ENCODE assay signal across 8 cellular contexts in the genomic region with DNA sequence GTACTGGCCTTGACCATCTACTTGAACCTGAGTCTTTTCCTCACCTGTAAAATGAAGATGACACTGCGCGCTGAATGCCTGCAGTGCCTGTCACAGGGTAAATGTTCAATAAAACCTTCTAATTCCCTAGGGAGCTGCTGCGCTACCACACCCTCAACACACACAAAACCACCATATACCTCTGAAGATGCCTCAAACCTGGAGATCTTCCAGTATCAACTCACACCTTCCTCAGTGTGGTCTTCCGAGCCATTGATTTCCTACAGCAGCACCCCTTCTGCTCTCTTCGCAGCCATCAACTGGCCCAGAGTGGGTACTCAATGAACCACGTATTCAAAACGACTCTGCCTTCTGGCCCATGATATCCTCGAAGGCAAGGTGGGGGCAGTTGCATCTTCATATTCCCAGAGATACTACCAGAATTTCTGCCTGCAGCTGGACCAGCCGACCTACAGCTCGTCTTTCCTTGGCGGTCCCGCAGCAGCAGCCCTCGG. TPM values are rescaled to one million over a fixed set of nuclear protein-coding genes. Genes with fewer than 3 reads are reported as not detected.
DNase-seq lines count a peak whose midpoint lies in the region; ATAC-seq and TF ChIP-seq lines count a peak whose summit lies in the region.

No MANE protein-coding gene starts in this region.

- H3K27ac ChIP-seq in ACC112 (ENCODE audit: low read depth, low read length) (peak overlapping the region; percentile 79), hepatocyte (peak overlapping the region; percentile 85)

- H3K4me1 ChIP-seq in ACC112 (ENCODE audit: control insufficient read depth, insufficient read depth, low read length, unreplicated experiment), result peaks cover 37% of the 10 kb centered on the region
- peaks cover 13% of the 10 kb centered on the region for H3K4me1 ChIP-seq in hepatocyte (ENCODE audit: insufficient read depth)

- peak overlapping the region; percentile 100 for H3K4me3 ChIP-seq in ACC112 (ENCODE audit: low read depth, low read length)
- peak overlapping the region; percentile 58 for H3K4me3 ChIP-seq in hepatocyte

- WGBS in hepatocyte (ENCODE audit: low lambda C conversion rate, missing lambda C conversion rate), result 8% methylated on average over 13 of the region's 13 CpGs

- intact Hi-C loops in activated CD4-positive, alpha-beta memory T cell treated with anti-CD3 and anti-CD28 coated beads for 36 hours (cut with micrococcal nuclease), result loop anchor here (1.0 to 2.0 kb wide), 5 partner anchors 28 to 284 kb away; a partner anchor contains a TSS

- H3K4me3 Mint-ChIP-seq in activated CD4-positive, alpha-beta memory T cell treated with anti-CD3 and anti-CD28 coated beads for 36 hours, result peak overlapping the region; percentile 93
- peak overlapping the region; percentile 95 for H3K4me3 Mint-ChIP-seq in stimulated activated naive CD8-positive, alpha-beta T cell treated with anti-CD3 and anti-CD28 coated beads, Interleukin-15, amount 100 ng/mL, for 72 hours

- TF ChIP-seq CTCF in hepatocyte (IDR thresholded peaks at IDR 0.05; ENCODE audit: poor library complexity), result no peak

- no peaks in the 10 kb centered on the region for H3K9me2 ChIP-seq in hepatocyte (replicated peaks; ENCODE audit: insufficient read depth)

- no peaks in the 10 kb centered on the region for H3K9me3 Mint-ChIP-seq in activated CD4-positive, alpha-beta memory T cell treated with anti-CD3 and anti-CD28 coated beads for 36 hours
- no peaks in the 10 kb centered on the region for H3K9me3 Mint-ChIP-seq in stimulated activated naive CD8-positive, alpha-beta T cell treated with anti-CD3 and anti-CD28 coated beads, Interleukin-15, amount 100 ng/mL, for 72 hours

- H2AFZ ChIP-seq in ACC112 (ENCODE audit: low read length, unreplicated experiment) (no peak overlapping the region), hepatocyte (peak overlapping the region; percentile 14)

- CTCF ChIA-PET in activated CD4-positive, alpha-beta memory T cell treated with anti-CD3 and anti-CD28 coated beads for 36 hours (lab: Charles Lee), result interaction anchor here (0.7 to 3.6 kb wide), 10 partner anchors 8 to 356 kb away, joined by 3 to 42 read pairs (median 10); a partner anchor contains a TSS

- peaks cover 54% of the 10 kb centered on the region for H3K36me3 Mint-ChIP-seq in activated CD4-positive, alpha-beta memory T cell treated with anti-CD3 and anti-CD28 coated beads for 36 hours

- H4K20me1 ChIP-seq in hepatocyte (ENCODE audit: insufficient read depth, poor library complexity, severe bottlenecking), result peaks cover 49% of the 10 kb centered on the region

- H3K27me3 ChIP-seq in ACC112 (ENCODE audit: insufficient read depth, low read length) (no peaks in the 10 kb centered on the region), hepatocyte (no peaks in the 10 kb centered on the region)

- H3K4me2 ChIP-seq in hepatocyte, result peak overlapping the region; percentile 67

- H3K9me3 ChIP-seq in hepatocyte (ENCODE audit: low read depth), result no peaks in the 10 kb centered on the region

- POLR2A ChIA-PET in activated CD4-positive, alpha-beta memory T cell treated with anti-CD3 and anti-CD28 coated beads for 36 hours (lab: Charles Lee), result interaction anchor here (0.9 to 2.5 kb wide), 4 partner anchors 8 to 176 kb away, joined by 3 to 13 read pairs (median 9); a partner anchor contains a TSS

- peak overlapping the region; percentile 98 for H3K27ac Mint-ChIP-seq in activated CD4-positive, alpha-beta memory T cell treated with anti-CD3 and anti-CD28 coated beads for 36 hours
- H3K27ac Mint-ChIP-seq in stimulated activated naive CD8-positive, alpha-beta T cell treated with anti-CD3 and anti-CD28 coated beads, Interleukin-15, amount 100 ng/mL, for 72 hours, result peak overlapping the region; percentile 100

- H3K36me3 ChIP-seq in ACC112 (ENCODE audit: insufficient read depth, low read length) (peaks cover 53% of the 10 kb centered on the region), hepatocyte (replicated peaks; ENCODE audit: insufficient read depth, low read depth) (peaks cover 5% of the 10 kb centered on the region)

- H3K79me2 ChIP-seq in ACC112 (ENCODE audit: control insufficient read depth, insufficient read depth, low read length, unreplicated experiment) (peaks cover 57% of the 10 kb centered on the region), hepatocyte (peaks cover 42% of the 10 kb centered on the region)

- H3K4me1 Mint-ChIP-seq in activated CD4-positive, alpha-beta memory T cell treated with anti-CD3 and anti-CD28 coated beads for 36 hours (ENCODE audit: low read depth), result peaks cover 45% of the 10 kb centered on the region
- peaks cover 60% of the 10 kb centered on the region for H3K4me1 Mint-ChIP-seq in stimulated activated naive CD8-positive, alpha-beta T cell treated with anti-CD3 and anti-CD28 coated beads, Interleukin-15, amount 100 ng/mL, for 72 hours

- no peak for DNase-seq in activated CD4-positive, alpha-beta memory T cell treated with anti-CD3 and anti-CD28 coated beads for 36 hours
- no peak for DNase-seq in hepatocyte (ENCODE audit: low spot score)
- DNase-seq in stimulated activated naive CD8-positive, alpha-beta T cell treated with anti-CD3 and anti-CD28 coated beads, Interleukin-15, amount 100 ng/mL, for 72 hours, result no peak
- no peak for DNase-seq in amniotic stem cell (lab: John Stamatoyannopoulos, UW)
- DNase-seq in stimulated activated CD4-positive, alpha-beta T cell treated with anti-CD3 and anti-CD28 coated beads, Interleukin-4, amount 100 ng/mL, for 1 hour, result no peak

- ATAC-seq in GM21717 (IDR thresholded peaks at IDR 0.05; ENCODE audit: unreplicated experiment) (peak; percentile 3), GM18517 (IDR thresholded peaks at IDR 0.05; ENCODE audit: unreplicated experiment) (no peak)
- ATAC-seq in stimulated activated naive CD8-positive, alpha-beta T cell treated with anti-CD3 and anti-CD28 coated beads, Interleukin-15, amount 100 ng/mL, for 72 hours, result no peak

- no peaks in the 10 kb centered on the region for H3K27me3 Mint-ChIP-seq in activated CD4-positive, alpha-beta memory T cell treated with anti-CD3 and anti-CD28 coated beads for 36 hours
- no peaks in the 10 kb centered on the region for H3K27me3 Mint-ChIP-seq in stimulated activated naive CD8-positive, alpha-beta T cell treated with anti-CD3 and anti-CD28 coated beads, Interleukin-15, amount 100 ng/mL, for 72 hours

RNA-seq across cellular contexts. Expression of a gene that starts 0.7 kb away (rescaled TPM):
- 1,000 to 10,000 TPM; 2,505 to 2,560 TPM for total RNA-seq in activated CD4-positive, alpha-beta memory T cell treated with anti-CD3 and anti-CD28 coated beads for 36 hours
- total RNA-seq in hepatocyte, result 897 TPM in 2 replicates
- 666 and 751 TPM in 2 replicates for polyA plus RNA-seq in hepatocyte

RNA-seq across cellular contexts. Expression of a gene that starts 44.2 kb away (rescaled TPM):
- 1 to 10 TPM; 1.2 to 1.6 TPM for total RNA-seq in activated CD4-positive, alpha-beta memory T cell treated with anti-CD3 and anti-CD28 coated beads for 36 hours
- 3.3 and 5.0 TPM in 2 replicates for total RNA-seq in hepatocyte
- 3.1 and 4.3 TPM in 2 replicates for polyA plus RNA-seq in hepatocyte
